ENCODE assay signal across 8 cellular contexts in genomic region chr4:90419124-90419711, GRCh38.
DNase-seq lines count a peak whose midpoint lies in the region; ATAC-seq, FAIRE-seq and TF ChIP-seq lines count a peak whose summit lies in the region.

No MANE protein-coding gene starts in this region.

- TF ChIP-seq CTCF in NB4 (IDR thresholded peaks at IDR 0.05; ENCODE audit: low read depth, low read length) (no peak), kidney epithelial cell (IDR thresholded peaks at IDR 0.05; ENCODE audit: insufficient read depth, low read length, poor library complexity, severe bottlenecking) (peak; percentile 53)

- TF ChIP-seq POLR2A in GM12892 (IDR thresholded peaks at IDR 0.05; ENCODE audit: low read depth, low read length) (no peak), NB4 (IDR thresholded peaks at IDR 0.05; ENCODE audit: extremely low read depth, insufficient read length) (no peak)

- H3K4me3 Mint-ChIP-seq in activated naive CD8-positive, alpha-beta T cell treated with anti-CD3 and anti-CD28 coated beads, Interleukin-2, amount 50 U/mL, for 24 hours, result no peak overlapping the region

- no peaks in the 10 kb centered on the region for H3K36me3 Mint-ChIP-seq in activated naive CD8-positive, alpha-beta T cell treated with anti-CD3 and anti-CD28 coated beads, Interleukin-2, amount 50 U/mL, for 24 hours (ENCODE audit: low read depth)

- no peaks in the 10 kb centered on the region for H3K9me3 ChIP-seq in adipocyte (ENCODE audit: control insufficient read depth, low read length)

- H3K36me3 ChIP-seq in adipocyte (ENCODE audit: control insufficient read depth, insufficient read depth, low read length, severe bottlenecking), result no peaks in the 10 kb centered on the region
- H3K36me3 ChIP-seq in kidney epithelial cell (ENCODE audit: control insufficient read depth, insufficient read depth, low read length), result no peaks in the 10 kb centered on the region

- DNase-seq in AG08395 (ENCODE audit: low spot score) (peak; percentile 21), GM12892 (ENCODE audit: insufficient read length) (no peak), NB4 (ENCODE audit: low read depth) (peak; percentile 42), adipocyte (ENCODE audit: low read depth) (peak; percentile 57), kidney epithelial cell (ENCODE audit: low read depth) (peak; percentile 10)
- DNase-seq in activated naive CD8-positive, alpha-beta T cell treated with anti-CD3 and anti-CD28 coated beads, Interleukin-2, amount 50 U/mL, for 24 hours, result no peak
- DNase-seq in activated CD8-positive, alpha-beta memory T cell treated with anti-CD3 and anti-CD28 coated beads, Interleukin-2, amount 50 U/mL, for 4 hours, result no peak

- ATAC-seq in HG02623 (IDR thresholded peaks at IDR 0.05; ENCODE audit: unreplicated experiment), result peak; percentile 88
- no peak for ATAC-seq in activated naive CD8-positive, alpha-beta T cell treated with anti-CD3 and anti-CD28 coated beads, Interleukin-2, amount 50 U/mL, for 24 hours

- no peak overlapping the region for H3K9ac ChIP-seq in adipocyte (ENCODE audit: low read length)

- H3K27ac Mint-ChIP-seq in activated naive CD8-positive, alpha-beta T cell treated with anti-CD3 and anti-CD28 coated beads, Interleukin-2, amount 50 U/mL, for 24 hours, result no peak overlapping the region

- no peaks in the 10 kb centered on the region for H3K27me3 ChIP-seq in adipocyte (replicated peaks; ENCODE audit: control insufficient read depth, insufficient read depth, low read length)
- no peaks in the 10 kb centered on the region for H3K27me3 ChIP-seq in kidney epithelial cell (ENCODE audit: control insufficient read depth, insufficient read depth, low read length)

- H3K4me1 ChIP-seq in adipocyte (ENCODE audit: control insufficient read depth, insufficient read depth, low read length), result no peaks in the 10 kb centered on the region

- H3K9me3 Mint-ChIP-seq in activated naive CD8-positive, alpha-beta T cell treated with anti-CD3 and anti-CD28 coated beads, Interleukin-2, amount 50 U/mL, for 24 hours, result no peaks in the 10 kb centered on the region

- H3K4me3 ChIP-seq in NB4 (ENCODE audit: low read depth, low read length), result no peak overlapping the region
- H3K4me3 ChIP-seq in adipocyte (ENCODE audit: low read length), result no peak overlapping the region
- no peak overlapping the region for H3K4me3 ChIP-seq in kidney epithelial cell (ENCODE audit: low read depth, low read length)

- no peaks in the 10 kb centered on the region for H3K4me1 Mint-ChIP-seq in activated naive CD8-positive, alpha-beta T cell treated with anti-CD3 and anti-CD28 coated beads, Interleukin-2, amount 50 U/mL, for 24 hours

- H3K27me3 Mint-ChIP-seq in activated naive CD8-positive, alpha-beta T cell treated with anti-CD3 and anti-CD28 coated beads, Interleukin-2, amount 50 U/mL, for 24 hours, result no peaks in the 10 kb centered on the region

- peak; percentile 78 for FAIRE-seq in GM12892 (lab: Jason Lieb, UNC)

Comparison
In these comparisons a context has a peak if more than half of its experiments do, and no peak if none do; other contexts are left out.
1. DNase-seq: peak in AG08395 (single experiment), NB4 (single experiment), adipocyte (single experiment) and kidney epithelial cell (single experiment); none in GM12892 (single experiment), activated naive CD8-positive, alpha-beta T cell treated with anti-CD3 and anti-CD28 coated beads, Interleukin-2, amount 50 U/mL, for 24 hours (single experiment) and activated CD8-positive, alpha-beta memory T cell treated with anti-CD3 and anti-CD28 coated beads, Interleukin-2, amount 50 U/mL, for 4 hours (single experiment).